1 cellular context compared by ENCODE assay signal in genomic region chr21:38476385-38476784, GRCh38.
TF ChIP-seq lines count a peak whose summit lies in the region.

No MANE protein-coding gene starts in this region.

TF ChIP-seq in K562, 482 proteins besides CTCF, POLR2A, EP300 and RAD21 (continued from another document and continues in another):
- TF ChIP-seq ZNF134 (CRISPR knock-in tag; conservative IDR thresholded peaks at IDR 0.05): peak; percentile 93
- TF ChIP-seq, protein P1, sequence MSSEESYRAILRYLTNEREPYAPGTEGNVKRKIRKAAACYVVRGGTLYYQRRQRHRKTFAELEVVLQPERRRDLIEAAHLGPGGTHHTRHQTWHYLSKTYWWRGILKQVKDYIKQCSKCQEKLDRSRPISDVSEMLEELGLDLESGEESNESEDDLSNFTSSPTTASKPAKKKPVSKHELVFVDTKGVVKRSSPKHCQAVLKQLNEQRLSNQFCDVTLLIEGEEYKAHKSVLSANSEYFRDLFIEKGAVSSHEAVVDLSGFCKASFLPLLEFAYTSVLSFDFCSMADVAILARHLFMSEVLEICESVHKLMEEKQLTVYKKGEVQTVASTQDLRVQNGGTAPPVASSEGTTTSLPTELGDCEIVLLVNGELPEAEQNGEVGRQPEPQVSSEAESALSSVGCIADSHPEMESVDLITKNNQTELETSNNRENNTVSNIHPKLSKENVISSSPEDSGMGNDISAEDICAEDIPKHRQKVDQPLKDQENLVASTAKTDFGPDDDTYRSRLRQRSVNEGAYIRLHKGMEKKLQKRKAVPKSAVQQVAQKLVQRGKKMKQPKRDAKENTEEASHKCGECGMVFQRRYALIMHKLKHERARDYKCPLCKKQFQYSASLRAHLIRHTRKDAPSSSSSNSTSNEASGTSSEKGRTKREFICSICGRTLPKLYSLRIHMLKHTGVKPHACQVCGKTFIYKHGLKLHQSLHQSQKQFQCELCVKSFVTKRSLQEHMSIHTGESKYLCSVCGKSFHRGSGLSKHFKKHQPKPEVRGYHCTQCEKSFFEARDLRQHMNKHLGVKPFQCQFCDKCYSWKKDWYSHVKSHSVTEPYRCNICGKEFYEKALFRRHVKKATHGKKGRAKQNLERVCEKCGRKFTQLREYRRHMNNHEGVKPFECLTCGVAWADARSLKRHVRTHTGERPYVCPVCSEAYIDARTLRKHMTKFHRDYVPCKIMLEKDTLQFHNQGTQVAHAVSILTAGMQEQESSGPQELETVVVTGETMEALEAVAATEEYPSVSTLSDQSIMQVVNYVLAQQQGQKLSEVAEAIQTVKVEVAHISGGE (CRISPR knock-in tag; IDR thresholded peaks at IDR 0.05): 0 out of 6 replicates have a peak, but pooled peaks of 1 of the 3 experiments have one; percentile 48
- no peak for TF ChIP-seq SNIP1 (IDR thresholded peaks at IDR 0.05; ENCODE audit: low read depth)
- TF ChIP-seq BCL6 (CRISPR knock-in tag; IDR thresholded peaks at IDR 0.05): 0 out of 2 replicates have a peak, but pooled peaks have one; percentile 44
- no peak for TF ChIP-seq ZBTB1 (CRISPR knock-in tag; IDR thresholded peaks at IDR 0.05; ENCODE audit: borderline replicate concordance, low read depth)
- peak; percentile 83 for TF ChIP-seq CC2D1A (IDR thresholded peaks at IDR 0.05)
- peak in 1 of 2 experiments; percentile 67 for TF ChIP-seq AFF1 (IDR thresholded peaks at IDR 0.05; ENCODE audit: low read depth in 1 of 2, partially characterized antibody in 2 of 2)
- TF ChIP-seq SNRNP70 (optimal IDR thresholded peaks at IDR 0.05; ENCODE audit: low read depth, low read length): no peak
- TF ChIP-seq, protein P2, sequence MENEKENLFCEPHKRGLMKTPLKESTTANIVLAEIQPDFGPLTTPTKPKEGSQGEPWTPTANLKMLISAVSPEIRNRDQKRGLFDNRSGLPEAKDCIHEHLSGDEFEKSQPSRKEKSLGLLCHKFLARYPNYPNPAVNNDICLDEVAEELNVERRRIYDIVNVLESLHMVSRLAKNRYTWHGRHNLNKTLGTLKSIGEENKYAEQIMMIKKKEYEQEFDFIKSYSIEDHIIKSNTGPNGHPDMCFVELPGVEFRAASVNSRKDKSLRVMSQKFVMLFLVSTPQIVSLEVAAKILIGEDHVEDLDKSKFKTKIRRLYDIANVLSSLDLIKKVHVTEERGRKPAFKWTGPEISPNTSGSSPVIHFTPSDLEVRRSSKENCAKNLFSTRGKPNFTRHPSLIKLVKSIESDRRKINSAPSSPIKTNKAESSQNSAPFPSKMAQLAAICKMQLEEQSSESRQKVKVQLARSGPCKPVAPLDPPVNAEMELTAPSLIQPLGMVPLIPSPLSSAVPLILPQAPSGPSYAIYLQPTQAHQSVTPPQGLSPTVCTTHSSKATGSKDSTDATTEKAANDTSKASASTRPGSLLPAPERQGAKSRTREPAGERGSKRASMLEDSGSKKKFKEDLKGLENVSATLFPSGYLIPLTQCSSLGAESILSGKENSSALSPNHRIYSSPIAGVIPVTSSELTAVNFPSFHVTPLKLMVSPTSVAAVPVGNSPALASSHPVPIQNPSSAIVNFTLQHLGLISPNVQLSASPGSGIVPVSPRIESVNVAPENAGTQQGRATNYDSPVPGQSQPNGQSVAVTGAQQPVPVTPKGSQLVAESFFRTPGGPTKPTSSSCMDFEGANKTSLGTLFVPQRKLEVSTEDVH (IDR thresholded peaks at IDR 0.05; ENCODE audit: low read depth, partially characterized antibody): no peak
- peak; percentile 81 for TF ChIP-seq STAT5A (IDR thresholded peaks at IDR 0.05; ENCODE audit: borderline replicate concordance, low read length)
- TF ChIP-seq ZSCAN32 (CRISPR knock-in tag; IDR thresholded peaks at IDR 0.05): no peak
- TF ChIP-seq, protein P3, sequence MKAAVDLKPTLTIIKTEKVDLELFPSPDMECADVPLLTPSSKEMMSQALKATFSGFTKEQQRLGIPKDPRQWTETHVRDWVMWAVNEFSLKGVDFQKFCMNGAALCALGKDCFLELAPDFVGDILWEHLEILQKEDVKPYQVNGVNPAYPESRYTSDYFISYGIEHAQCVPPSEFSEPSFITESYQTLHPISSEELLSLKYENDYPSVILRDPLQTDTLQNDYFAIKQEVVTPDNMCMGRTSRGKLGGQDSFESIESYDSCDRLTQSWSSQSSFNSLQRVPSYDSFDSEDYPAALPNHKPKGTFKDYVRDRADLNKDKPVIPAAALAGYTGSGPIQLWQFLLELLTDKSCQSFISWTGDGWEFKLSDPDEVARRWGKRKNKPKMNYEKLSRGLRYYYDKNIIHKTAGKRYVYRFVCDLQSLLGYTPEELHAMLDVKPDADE (conservative IDR thresholded peaks at IDR 0.05; ENCODE audit: control insufficient read depth, low read depth, low read length): 0 out of 2 replicates have a peak, but pooled peaks have one; percentile 47
- 0 out of 2 replicates have a peak, but pooled peaks have one; percentile 40 for TF ChIP-seq L3MBTL2 (IDR thresholded peaks at IDR 0.05)
- TF ChIP-seq MEF2D (tag; conservative IDR thresholded peaks at IDR 0.05; ENCODE audit: low read depth): peak; percentile 85
- peak; percentile 97 for TF ChIP-seq RNF2 (IDR thresholded peaks at IDR 0.05)
- TF ChIP-seq ZNF197 (CRISPR knock-in tag; IDR thresholded peaks at IDR 0.05; ENCODE audit: low read depth): 0 out of 2 replicates have a peak, but pooled peaks have one; percentile 72
- TF ChIP-seq ETV6 (IDR thresholded peaks at IDR 0.05; ENCODE audit: borderline replicate concordance in 1 of 2, low read depth in 2 of 2, low read length in 1 of 2): peak in 1 of 2 experiments; percentile 94; a peak in 3 of 4 replicates
- no peak for TF ChIP-seq ETV6 (CRISPR knock-in tag; IDR thresholded peaks at IDR 0.05; ENCODE audit: borderline replicate concordance)
- TF ChIP-seq NFE2 (IDR thresholded peaks at IDR 0.05; ENCODE audit: low read depth): peak; percentile 67
- 0 out of 2 replicates have a peak, but pooled peaks have one; percentile 18 for TF ChIP-seq GABPB1 (CRISPR knock-in tag; IDR thresholded peaks at IDR 0.05)
- TF ChIP-seq ZNF699 (CRISPR knock-in tag; IDR thresholded peaks at IDR 0.05; ENCODE audit: insufficient replicate concordance): no peak
- TF ChIP-seq, protein P4, sequence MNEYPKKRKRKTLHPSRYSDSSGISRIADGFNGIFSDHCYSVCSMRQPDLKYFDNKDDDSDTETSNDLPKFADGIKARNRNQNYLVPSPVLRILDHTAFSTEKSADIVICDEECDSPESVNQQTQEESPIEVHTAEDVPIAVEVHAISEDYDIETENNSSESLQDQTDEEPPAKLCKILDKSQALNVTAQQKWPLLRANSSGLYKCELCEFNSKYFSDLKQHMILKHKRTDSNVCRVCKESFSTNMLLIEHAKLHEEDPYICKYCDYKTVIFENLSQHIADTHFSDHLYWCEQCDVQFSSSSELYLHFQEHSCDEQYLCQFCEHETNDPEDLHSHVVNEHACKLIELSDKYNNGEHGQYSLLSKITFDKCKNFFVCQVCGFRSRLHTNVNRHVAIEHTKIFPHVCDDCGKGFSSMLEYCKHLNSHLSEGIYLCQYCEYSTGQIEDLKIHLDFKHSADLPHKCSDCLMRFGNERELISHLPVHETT (CRISPR knock-in tag; conservative IDR thresholded peaks at IDR 0.05 in 1 of 2, IDR thresholded peaks at IDR 0.05 in 1 of 2): peak in 1 of 2 experiments; percentile 87; a peak in 2 of 4 replicates
- peak; percentile 87; the same call in 1 of the 2 replicates for TF ChIP-seq ZBED1 (IDR thresholded peaks at IDR 0.05)
- TF ChIP-seq CTBP1 (IDR thresholded peaks at IDR 0.05; ENCODE audit: borderline replicate concordance): peak; percentile 71; the same call in 1 of the 2 replicates
- peak; percentile 78 for TF ChIP-seq HMGN3 (IDR thresholded peaks at IDR 0.05; ENCODE audit: borderline replicate concordance, extremely low read depth, insufficient read length, low read depth, low read length)
- TF ChIP-seq HEY1 (CRISPR knock-in tag; IDR thresholded peaks at IDR 0.05; ENCODE audit: borderline replicate concordance): 0 out of 2 replicates have a peak, but pooled peaks have one; percentile 47
- TF ChIP-seq ZNF655 (CRISPR knock-in tag; IDR thresholded peaks at IDR 0.05): no peak
- no peak for TF ChIP-seq CBX3 (IDR thresholded peaks at IDR 0.05; ENCODE audit: borderline replicate concordance in 1 of 2, low read length in 2 of 2)
- no peak for TF ChIP-seq RUNX1 (IDR thresholded peaks at IDR 0.05; ENCODE audit: low read depth)
- no peak for TF ChIP-seq HMG20A (CRISPR knock-in tag; conservative IDR thresholded peaks at IDR 0.05)
- peak; percentile 79 for TF ChIP-seq MEIS2 (IDR thresholded peaks at IDR 0.05; ENCODE audit: partially characterized antibody)
- TF ChIP-seq, protein P5, sequence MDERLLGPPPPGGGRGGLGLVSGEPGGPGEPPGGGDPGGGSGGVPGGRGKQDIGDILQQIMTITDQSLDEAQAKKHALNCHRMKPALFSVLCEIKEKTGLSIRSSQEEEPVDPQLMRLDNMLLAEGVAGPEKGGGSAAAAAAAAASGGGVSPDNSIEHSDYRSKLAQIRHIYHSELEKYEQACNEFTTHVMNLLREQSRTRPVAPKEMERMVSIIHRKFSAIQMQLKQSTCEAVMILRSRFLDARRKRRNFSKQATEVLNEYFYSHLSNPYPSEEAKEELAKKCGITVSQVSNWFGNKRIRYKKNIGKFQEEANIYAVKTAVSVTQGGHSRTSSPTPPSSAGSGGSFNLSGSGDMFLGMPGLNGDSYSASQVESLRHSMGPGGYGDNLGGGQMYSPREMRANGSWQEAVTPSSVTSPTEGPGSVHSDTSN (CRISPR knock-in tag; IDR thresholded peaks at IDR 0.05; ENCODE audit: low read depth): no peak
- TF ChIP-seq, protein P5 (tag; conservative IDR thresholded peaks at IDR 0.05; ENCODE audit: low read depth): peak; percentile 69
- no peak for TF ChIP-seq CEBPB (tag; IDR thresholded peaks at IDR 0.05)
- TF ChIP-seq, protein P6, sequence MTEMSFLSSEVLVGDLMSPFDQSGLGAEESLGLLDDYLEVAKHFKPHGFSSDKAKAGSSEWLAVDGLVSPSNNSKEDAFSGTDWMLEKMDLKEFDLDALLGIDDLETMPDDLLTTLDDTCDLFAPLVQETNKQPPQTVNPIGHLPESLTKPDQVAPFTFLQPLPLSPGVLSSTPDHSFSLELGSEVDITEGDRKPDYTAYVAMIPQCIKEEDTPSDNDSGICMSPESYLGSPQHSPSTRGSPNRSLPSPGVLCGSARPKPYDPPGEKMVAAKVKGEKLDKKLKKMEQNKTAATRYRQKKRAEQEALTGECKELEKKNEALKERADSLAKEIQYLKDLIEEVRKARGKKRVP (CRISPR knock-in tag; IDR thresholded peaks at IDR 0.05): 0 out of 2 replicates have a peak, but pooled peaks have one; percentile 5
- TF ChIP-seq BRD4 (IDR thresholded peaks at IDR 0.05): no peak
- TF ChIP-seq HDAC3 (IDR thresholded peaks at IDR 0.05; ENCODE audit: borderline replicate concordance, partially characterized antibody): peak; percentile 92
- peak; percentile 100 for TF ChIP-seq SMAD4 (CRISPR knock-in tag; conservative IDR thresholded peaks at IDR 0.05)
- peak; percentile 53 for TF ChIP-seq NEUROD1 (IDR thresholded peaks at IDR 0.05; ENCODE audit: borderline replicate concordance, low read depth, low read length, partially characterized antibody)
- TF ChIP-seq, protein P7, sequence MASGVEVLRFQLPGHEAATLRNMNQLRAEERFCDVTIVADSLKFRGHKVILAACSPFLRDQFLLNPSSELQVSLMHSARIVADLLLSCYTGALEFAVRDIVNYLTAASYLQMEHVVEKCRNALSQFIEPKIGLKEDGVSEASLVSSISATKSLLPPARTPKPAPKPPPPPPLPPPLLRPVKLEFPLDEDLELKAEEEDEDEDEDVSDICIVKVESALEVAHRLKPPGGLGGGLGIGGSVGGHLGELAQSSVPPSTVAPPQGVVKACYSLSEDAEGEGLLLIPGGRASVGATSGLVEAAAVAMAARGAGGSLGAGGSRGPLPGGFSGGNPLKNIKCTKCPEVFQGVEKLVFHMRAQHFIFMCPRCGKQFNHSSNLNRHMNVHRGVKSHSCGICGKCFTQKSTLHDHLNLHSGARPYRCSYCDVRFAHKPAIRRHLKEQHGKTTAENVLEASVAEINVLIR (CRISPR knock-in tag; IDR thresholded peaks at IDR 0.05): peak; percentile 63; the same call in 1 of the 2 replicates
- TF ChIP-seq ZFPM2 (CRISPR knock-in tag; IDR thresholded peaks at IDR 0.05): no peak
- TF ChIP-seq ZNF143 (CRISPR knock-in tag; IDR thresholded peaks at IDR 0.05): no peak
- TF ChIP-seq TRIM24 (IDR thresholded peaks at IDR 0.05): peak; percentile 71 to 78
- TF ChIP-seq HDAC2 (IDR thresholded peaks at IDR 0.05): peak; percentile 94
